In genomic region chr7:149831730-149832219, GRCh38 we compare ENCODE assay signal across 23 cellular contexts. TPM values are rescaled to one million over a fixed set of nuclear protein-coding genes. Genes with fewer than 3 reads are reported as not detected.
DNase-seq lines count a peak whose midpoint lies in the region; ATAC-seq and TF ChIP-seq lines count a peak whose summit lies in the region.
"Had no signal": no experiment of that assay in that cellular context is flagged by ENCODE, and none has a peak within 500 bp of the region (broad histone marks: within the 10 kb centered on the region; RNA-seq: fewer than 3 reads in every experiment).

No MANE protein-coding gene starts in this region.

- H3K9me3 Mint-ChIP-seq in T-helper 1 cell treated with Interleukin-12 subunit alpha and Interleukin-12 subunit beta and Interleukin-4 antibody, amounts not matched to agents 30 μg/mL and 1 μg/mL, for 36 hours = no peaks in the 10 kb centered on the region
- H3K9me3 Mint-ChIP-seq in WTC11 (no peaks in the 10 kb centered on the region), progenitor cell of endocrine pancreas (ENCODE audit: low read depth) (no peaks in the 10 kb centered on the region)
- H3K9me3 Mint-ChIP-seq: CD8-positive, alpha-beta T cell had no signal

- CTCF ChIA-PET in WTC11 (lab: Charles Lee) = interaction anchor here (0.5 to 2.9 kb wide), 14 partner anchors 9 to 207 kb away, joined by 3 to 16 read pairs (median 4); no protein-coding TSS in a partner anchor

- in situ Hi-C loops in brain microvascular endothelial cell (cut with HindIII; ENCODE audit: low pct_ligation_motif_present, low sequenced_read_pairs) = no loop called here

- no peak overlapping the region for H3K27ac ChIP-seq in brain microvascular endothelial cell

- H3K27me3 Mint-ChIP-seq in T-helper 1 cell treated with Interleukin-12 subunit alpha and Interleukin-12 subunit beta and Interleukin-4 antibody, amounts not matched to agents 30 μg/mL and 1 μg/mL, for 36 hours (ENCODE audit: low read depth) = peaks cover 23% of the 10 kb centered on the region
- H3K27me3 Mint-ChIP-seq in WTC11 (ENCODE audit: low read depth) = peaks cover 9% of the 10 kb centered on the region
- peaks cover 25% of the 10 kb centered on the region for H3K27me3 Mint-ChIP-seq in progenitor cell of endocrine pancreas

- POLR2A ChIA-PET in WTC11 (lab: Charles Lee) = interaction anchor here (1.4 kb wide), 1 partner anchor 48 kb away, joined by 3 read pairs; no protein-coding TSS in a partner anchor

- H3K4me3 Mint-ChIP-seq in T-helper 1 cell treated with Interleukin-12 subunit alpha and Interleukin-12 subunit beta and Interleukin-4 antibody, amounts not matched to agents 30 μg/mL and 1 μg/mL, for 36 hours = no peak overlapping the region
- peak overlapping the region; percentile 4; the same call in 1 of the 2 replicates for H3K4me3 Mint-ChIP-seq in WTC11
- H3K4me3 Mint-ChIP-seq in progenitor cell of endocrine pancreas (ENCODE audit: low read depth) = no peak overlapping the region
- H3K4me3 Mint-ChIP-seq: CD8-positive, alpha-beta T cell had no signal

- peak; percentile 92 for ATAC-seq in WTC11
- ATAC-seq: CD8-positive, alpha-beta T cell; Right ventricle myocardium inferior had no signal

- no peaks in the 10 kb centered on the region for H3K4me1 Mint-ChIP-seq in T-helper 1 cell treated with Interleukin-12 subunit alpha and Interleukin-12 subunit beta and Interleukin-4 antibody, amounts not matched to agents 30 μg/mL and 1 μg/mL, for 36 hours (ENCODE audit: low read depth)
- H3K4me1 Mint-ChIP-seq in WTC11 (peaks cover 13% of the 10 kb centered on the region), progenitor cell of endocrine pancreas (ENCODE audit: low read depth) (no peaks in the 10 kb centered on the region)

- H3K27me3 ChIP-seq in brain microvascular endothelial cell (replicated peaks) = peaks cover 3% of the 10 kb centered on the region

- no peak overlapping the region for H3K4me3 ChIP-seq in brain microvascular endothelial cell (ENCODE audit: low read depth, low read length)
- H3K4me3 ChIP-seq: HAP-1 had no signal

- H3K36me3 Mint-ChIP-seq in T-helper 1 cell treated with Interleukin-12 subunit alpha and Interleukin-12 subunit beta and Interleukin-4 antibody, amounts not matched to agents 30 μg/mL and 1 μg/mL, for 36 hours (ENCODE audit: low read depth) = no peaks in the 10 kb centered on the region
- H3K36me3 Mint-ChIP-seq in WTC11 = no peaks in the 10 kb centered on the region
- no peaks in the 10 kb centered on the region for H3K36me3 Mint-ChIP-seq in progenitor cell of endocrine pancreas (ENCODE audit: insufficient read depth)
- H3K36me3 Mint-ChIP-seq: CD8-positive, alpha-beta T cell had no signal

- H3K27ac Mint-ChIP-seq in T-helper 1 cell treated with Interleukin-12 subunit alpha and Interleukin-12 subunit beta and Interleukin-4 antibody, amounts not matched to agents 30 μg/mL and 1 μg/mL, for 36 hours = peak overlapping the region; percentile 62
- H3K27ac Mint-ChIP-seq in WTC11 = peak overlapping the region; percentile 17; the same call in 1 of the 2 replicates
- peak overlapping the region; percentile 11 for H3K27ac Mint-ChIP-seq in progenitor cell of endocrine pancreas
- H3K27ac Mint-ChIP-seq: CD8-positive, alpha-beta T cell had no signal

- TF ChIP-seq CTCF in WTC11 (IDR thresholded peaks at IDR 0.05) = no peak
- no peak for TF ChIP-seq CTCF in progenitor cell of endocrine pancreas (IDR thresholded peaks at IDR 0.05; ENCODE audit: unreplicated experiment)
- no peak for TF ChIP-seq CTCF in brain microvascular endothelial cell (IDR thresholded peaks at IDR 0.05; ENCODE audit: low read depth, low read length, missing control alignments)

- no peaks in the 10 kb centered on the region for H3K36me3 ChIP-seq in brain microvascular endothelial cell (replicated peaks)
- H3K36me3 ChIP-seq: HAP-1 had no signal

- no peak for DNase-seq in T-helper 1 cell
- DNase-seq in WTC11 (ENCODE audit: low spot score) = peak; percentile 48
- DNase-seq in left kidney (ENCODE audit: low read depth, low spot score) = peak; percentile 79
- DNase-seq in progenitor cell of endocrine pancreas (ENCODE audit: low spot score, unreplicated experiment) = no peak
- DNase-seq in NCI-H1930 (lab: John Stamatoyannopoulos, UW) = no peak
- DNase-seq in brain microvascular endothelial cell = no peak
- DNase-seq in MV-4-11 (lab: John Stamatoyannopoulos, UW) = no peak
- DNase-seq: AML-193; C1 segment of cervical spinal cord; Calu3; CD8-positive, alpha-beta T cell; DMS153; KBM-7; NCI-H1092 treated with DMSO at 0.1 percent for 48 hours; NCI-H1436 treated with DMSO at 0.1 percent for 48 hours; NCI-H2029 treated with DMSO at 0.1 percent for 48 hours; NCI-H446 treated with DMSO at 0.1 percent for 48 hours; NCI-H526 treated with DMSO at 0.1 percent for 48 hours; OCI-M1 had no signal

TF ChIP-seq in WTC11, 78 proteins besides CTCF, POLR2A, EP300 and RAD21 (continues in another document):
- TF ChIP-seq NFATC4 (CRISPR knock-in tag; IDR thresholded peaks at IDR 0.05) = no peak
- TF ChIP-seq CBFB (CRISPR knock-in tag; IDR thresholded peaks at IDR 0.05; ENCODE audit: low read depth) = no peak
- TF ChIP-seq, protein P1, sequence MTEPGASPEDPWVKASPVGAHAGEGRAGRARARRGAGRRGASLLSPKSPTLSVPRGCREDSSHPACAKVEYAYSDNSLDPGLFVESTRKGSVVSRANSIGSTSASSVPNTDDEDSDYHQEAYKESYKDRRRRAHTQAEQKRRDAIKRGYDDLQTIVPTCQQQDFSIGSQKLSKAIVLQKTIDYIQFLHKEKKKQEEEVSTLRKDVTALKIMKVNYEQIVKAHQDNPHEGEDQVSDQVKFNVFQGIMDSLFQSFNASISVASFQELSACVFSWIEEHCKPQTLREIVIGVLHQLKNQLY (CRISPR knock-in tag; IDR thresholded peaks at IDR 0.05) = no peak
- no peak for TF ChIP-seq NR3C1 (CRISPR knock-in tag; conservative IDR thresholded peaks at IDR 0.05; ENCODE audit: low read depth)
- TF ChIP-seq NR1H2 (CRISPR knock-in tag; IDR thresholded peaks at IDR 0.05) = no peak
- TF ChIP-seq, protein P2, sequence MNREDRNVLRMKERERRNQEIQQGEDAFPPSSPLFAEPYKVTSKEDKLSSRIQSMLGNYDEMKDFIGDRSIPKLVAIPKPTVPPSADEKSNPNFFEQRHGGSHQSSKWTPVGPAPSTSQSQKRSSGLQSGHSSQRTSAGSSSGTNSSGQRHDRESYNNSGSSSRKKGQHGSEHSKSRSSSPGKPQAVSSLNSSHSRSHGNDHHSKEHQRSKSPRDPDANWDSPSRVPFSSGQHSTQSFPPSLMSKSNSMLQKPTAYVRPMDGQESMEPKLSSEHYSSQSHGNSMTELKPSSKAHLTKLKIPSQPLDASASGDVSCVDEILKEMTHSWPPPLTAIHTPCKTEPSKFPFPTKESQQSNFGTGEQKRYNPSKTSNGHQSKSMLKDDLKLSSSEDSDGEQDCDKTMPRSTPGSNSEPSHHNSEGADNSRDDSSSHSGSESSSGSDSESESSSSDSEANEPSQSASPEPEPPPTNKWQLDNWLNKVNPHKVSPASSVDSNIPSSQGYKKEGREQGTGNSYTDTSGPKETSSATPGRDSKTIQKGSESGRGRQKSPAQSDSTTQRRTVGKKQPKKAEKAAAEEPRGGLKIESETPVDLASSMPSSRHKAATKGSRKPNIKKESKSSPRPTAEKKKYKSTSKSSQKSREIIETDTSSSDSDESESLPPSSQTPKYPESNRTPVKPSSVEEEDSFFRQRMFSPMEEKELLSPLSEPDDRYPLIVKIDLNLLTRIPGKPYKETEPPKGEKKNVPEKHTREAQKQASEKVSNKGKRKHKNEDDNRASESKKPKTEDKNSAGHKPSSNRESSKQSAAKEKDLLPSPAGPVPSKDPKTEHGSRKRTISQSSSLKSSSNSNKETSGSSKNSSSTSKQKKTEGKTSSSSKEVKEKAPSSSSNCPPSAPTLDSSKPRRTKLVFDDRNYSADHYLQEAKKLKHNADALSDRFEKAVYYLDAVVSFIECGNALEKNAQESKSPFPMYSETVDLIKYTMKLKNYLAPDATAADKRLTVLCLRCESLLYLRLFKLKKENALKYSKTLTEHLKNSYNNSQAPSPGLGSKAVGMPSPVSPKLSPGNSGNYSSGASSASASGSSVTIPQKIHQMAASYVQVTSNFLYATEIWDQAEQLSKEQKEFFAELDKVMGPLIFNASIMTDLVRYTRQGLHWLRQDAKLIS (CRISPR knock-in tag; IDR thresholded peaks at IDR 0.05; ENCODE audit: borderline replicate concordance) = no peak
- TF ChIP-seq, protein P3, sequence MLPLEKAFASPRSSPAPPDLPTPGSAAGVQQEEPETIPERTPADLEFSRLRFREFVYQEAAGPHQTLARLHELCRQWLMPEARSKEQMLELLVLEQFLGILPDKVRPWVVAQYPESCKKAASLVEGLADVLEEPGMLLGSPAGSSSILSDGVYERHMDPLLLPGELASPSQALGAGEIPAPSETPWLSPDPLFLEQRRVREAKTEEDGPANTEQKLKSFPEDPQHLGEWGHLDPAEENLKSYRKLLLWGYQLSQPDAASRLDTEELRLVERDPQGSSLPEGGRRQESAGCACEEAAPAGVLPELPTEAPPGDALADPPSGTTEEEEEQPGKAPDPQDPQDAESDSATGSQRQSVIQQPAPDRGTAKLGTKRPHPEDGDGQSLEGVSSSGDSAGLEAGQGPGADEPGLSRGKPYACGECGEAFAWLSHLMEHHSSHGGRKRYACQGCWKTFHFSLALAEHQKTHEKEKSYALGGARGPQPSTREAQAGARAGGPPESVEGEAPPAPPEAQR (CRISPR knock-in tag; IDR thresholded peaks at IDR 0.05) = no peak
- no peak for TF ChIP-seq NFE2L1 (CRISPR knock-in tag; IDR thresholded peaks at IDR 0.05)
- no peak for TF ChIP-seq JUN (CRISPR knock-in tag; IDR thresholded peaks at IDR 0.05)

RNA-seq across cellular contexts. Expression of gene ZNF862, which starts 6.4 kb away (rescaled TPM):
- total RNA-seq in WTC11 (2021) (3.6 to 6.3 TPM (median 5.8 TPM) in 3 replicates), progenitor cell of endocrine pancreas (19.5 and 22.8 TPM in 2 replicates)

RNA-seq across cellular contexts. Expression of gene ATP6V0E2, which starts 42.0 kb away (rescaled TPM):
- total RNA-seq in WTC11 (2021) (22.7 to 26.2 TPM (median 24.8 TPM) in 3 replicates), progenitor cell of endocrine pancreas (49.4 and 50.8 TPM in 2 replicates)

RNA-seq across cellular contexts. Expression of gene ZNF467, which starts 58.4 kb away (rescaled TPM):
- total RNA-seq in WTC11 (2021) (0.70 to 1.2 TPM (median 0.73 TPM) in 3 replicates), progenitor cell of endocrine pancreas (14.8 and 16.1 TPM in 2 replicates)
- total RNA-seq: A172 had no signal

Comparison
In these comparisons a context has a peak if more than half of its experiments do, and no peak if none do; other contexts are left out.
1. H3K27ac Mint-ChIP-seq: peak in every context shown above with its lines; median percentile 62 in T-helper 1 cell treated with Interleukin-12 subunit alpha and Interleukin-12 subunit beta and Interleukin-4 antibody, amounts not matched to agents 30 μg/mL and 1 μg/mL, for 36 hours; 17 in WTC11; 11 in progenitor cell of endocrine pancreas.
2. DNase-seq: peak in WTC11 (single experiment) and left kidney (single experiment); none in T-helper 1 cell (0 of 5), progenitor cell of endocrine pancreas (single experiment), NCI-H1930 (0 of 2), brain microvascular endothelial cell (single experiment) and MV-4-11 (single experiment).